In the genomic region with DNA sequence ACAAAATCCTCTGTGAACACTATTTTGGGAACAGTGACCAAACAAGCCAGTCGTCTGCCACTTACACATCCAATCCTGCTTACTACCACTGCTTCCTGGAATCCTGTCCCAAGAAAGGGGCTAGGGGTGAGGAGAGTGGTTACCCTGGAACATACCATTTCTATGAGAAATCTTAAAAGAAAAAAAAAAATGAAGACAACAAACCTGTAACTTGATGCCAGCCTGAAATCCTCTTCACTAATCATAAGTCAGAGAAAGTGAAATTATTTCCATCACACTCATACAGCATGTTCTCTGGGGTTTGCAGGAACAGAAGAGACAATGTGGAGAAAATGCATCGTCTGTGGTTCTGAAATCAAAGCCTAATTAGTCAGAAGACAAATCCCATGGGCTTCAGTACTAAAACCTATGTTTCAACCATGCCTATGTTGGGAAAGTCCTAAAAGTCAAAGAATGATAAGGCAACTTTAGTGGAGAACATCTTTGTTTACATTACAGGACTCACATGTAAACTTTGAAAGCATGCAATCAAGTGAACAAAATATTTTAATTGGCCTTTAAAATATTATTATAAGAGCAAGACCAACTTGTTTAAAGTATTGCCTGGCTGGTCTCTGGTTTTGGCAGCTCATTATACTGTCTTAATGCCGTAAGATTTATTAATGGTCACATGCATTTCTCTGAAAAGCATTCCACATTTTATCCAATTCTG, we compare ENCODE assay signal across 10 cellular contexts.
A peak's percentile ranks its signal among the peaks of the same experiment; 100 is the strongest.
DNase-seq lines count a peak whose midpoint lies in the region; ATAC-seq and TF ChIP-seq lines count a peak whose summit lies in the region.
"Had no signal": no experiment of that assay in that cellular context is flagged by ENCODE, and none has a peak within 500 bp of the region (broad histone marks: within the 10 kb centered on the region; RNA-seq: fewer than 3 reads in every experiment).

No MANE protein-coding gene starts in this region.

- TF ChIP-seq CTCF in AG04450 (IDR thresholded peaks at IDR 0.05; ENCODE audit: low read depth, low read length) = no peak
- no peak for TF ChIP-seq CTCF in LNCaP clone FGC (IDR thresholded peaks at IDR 0.05; ENCODE audit: control insufficient read depth, extremely low read depth, insufficient read depth)
- no peak for TF ChIP-seq CTCF in esophagus muscularis mucosa (IDR thresholded peaks at IDR 0.05)

- DNase-seq in AG04450 (ENCODE audit: low read depth, low spot score) (peak; percentile 69), LNCaP clone FGC (ENCODE audit: low read depth) (peak; percentile 85), esophagus muscularis mucosa (ENCODE audit: extremely low spot score) (no peak), non-pigmented ciliary epithelial cell (ENCODE audit: low read depth) (peak; percentile 75), NCI-H774 (lab: John Stamatoyannopoulos, UW) (no peak), cerebellum (ENCODE audit: low spot score) (no peak), UCSD-AML1 (lab: John Stamatoyannopoulos, UW; ENCODE audit: unreplicated experiment) (no peak)
- DNase-seq: stimulated activated CD4-positive, alpha-beta T cell treated with anti-CD3 and anti-CD28 coated beads, Interleukin-4, amount 100 ng/mL, for 24 hours had no signal

- TF ChIP-seq EP300 in esophagus muscularis mucosa (IDR thresholded peaks at IDR 0.05) = peak; percentile 66

- 43% methylated on average over 3 of the region's 3 CpGs for WGBS in esophagus muscularis mucosa

- intact Hi-C loops in esophagus muscularis mucosa (cut with DNase I) = no loop called here

- H3K27ac ChIP-seq in AG04450 (ENCODE audit: low read depth, low read length) (peak overlapping the region; percentile 94), esophagus muscularis mucosa (replicated peaks in 1 of 4) (peak overlapping the region; percentile 78 to 86 (median 84))

- POLR2A ChIA-PET in AG04450 (lab: Yijun Ruan, JAX) = interaction anchor here (0.8 to 1.0 kb wide), 2 partner anchors 14 to 1928 kb away, joined by 3 to 5 read pairs; no protein-coding TSS in a partner anchor

- H3K27me3 ChIP-seq in AG04450 (ENCODE audit: control insufficient read depth, insufficient read depth, low read length) (no peaks in the 10 kb centered on the region), esophagus muscularis mucosa (no peaks in the 10 kb centered on the region)

- CTCF ChIA-PET in AG04450 (lab: Charles Lee) = interaction anchor here (1.5 kb wide), 1 partner anchor 26 kb away, joined by 6 read pairs; no protein-coding TSS in a partner anchor

- H3K4me3 ChIP-seq in AG04450 (ENCODE audit: low read depth, low read length) (peak overlapping the region; percentile 39), LNCaP clone FGC (ENCODE audit: low read depth, low read length) (peak overlapping the region; percentile 17), esophagus muscularis mucosa (peak overlapping the region; percentile 27 to 51 (median 40))
- H3K4me3 ChIP-seq: lung had no signal

- no peaks in the 10 kb centered on the region for H3K9me3 ChIP-seq in AG04450 (ENCODE audit: control insufficient read depth, insufficient read depth, low read length)
- H3K9me3 ChIP-seq in esophagus muscularis mucosa = no peaks in the 10 kb centered on the region

- H3K4me1 ChIP-seq in esophagus muscularis mucosa = peaks cover 4 to 73% (median 55%) of the 10 kb centered on the region in 4 donors

- TF ChIP-seq POLR2A in esophagus muscularis mucosa (IDR thresholded peaks at IDR 0.05; ENCODE audit: low read depth) = no peak

- H3K36me3 ChIP-seq in esophagus muscularis mucosa = no peaks in the 10 kb centered on the region

- no peak for ATAC-seq in HG02840 (IDR thresholded peaks at IDR 0.05; ENCODE audit: low FRiP score, unreplicated experiment)

Comparison
In these comparisons a context has a peak if more than half of its experiments do, and no peak if none do; other contexts are left out.
1. DNase-seq: peak in AG04450 (single experiment), LNCaP clone FGC (single experiment) and non-pigmented ciliary epithelial cell (single experiment); none in esophagus muscularis mucosa (single experiment), NCI-H774 (single experiment), cerebellum (single experiment) and UCSD-AML1 (single experiment).
2. Peak in every context shown above with its lines, with median percentiles within 50 percentile points of each other: H3K4me3 ChIP-seq.